17 cellular contexts compared by ENCODE assay signal in the genomic region with DNA sequence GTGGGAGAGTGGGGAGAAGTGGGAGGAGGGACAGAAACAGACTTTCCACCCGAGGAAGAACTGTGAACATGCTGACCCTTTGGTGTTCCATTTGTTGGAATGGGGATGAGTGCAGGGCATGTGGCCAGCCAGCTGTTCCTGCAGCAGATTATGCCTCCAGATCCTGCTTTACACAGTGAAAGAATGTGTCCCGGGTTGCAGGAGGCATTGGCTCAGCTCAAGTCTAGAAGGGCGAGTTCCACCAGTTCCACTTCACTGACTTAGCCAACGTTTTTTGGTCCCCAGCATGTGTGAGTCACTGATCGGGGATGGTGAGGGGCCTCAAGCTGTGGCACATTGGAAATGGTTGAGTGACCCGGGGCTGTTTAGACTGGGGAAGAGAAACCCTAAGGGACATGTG.
DNase-seq lines count a peak whose midpoint lies in the region; ATAC-seq, FAIRE-seq and TF ChIP-seq lines count a peak whose summit lies in the region.
"Had no signal": no experiment of that assay in that cellular context is flagged by ENCODE, and none has a peak within 500 bp of the region (broad histone marks: within the 10 kb centered on the region; RNA-seq: fewer than 3 reads in every experiment).

No MANE protein-coding gene starts in this region.

- H3K4me3 Mint-ChIP-seq in astrocyte (ENCODE audit: unreplicated experiment) = no peak overlapping the region
- H3K4me3 Mint-ChIP-seq in nephron progenitor cell = no peak overlapping the region
- no peak overlapping the region for H3K4me3 Mint-ChIP-seq in naive thymus-derived CD8-positive, alpha-beta T cell

- peaks cover 18% of the 10 kb centered on the region for H3K4me1 Mint-ChIP-seq in astrocyte (ENCODE audit: low read depth, unreplicated experiment)
- peaks cover 74% of the 10 kb centered on the region for H3K4me1 Mint-ChIP-seq in nephron progenitor cell
- H3K4me1 Mint-ChIP-seq in naive thymus-derived CD8-positive, alpha-beta T cell = peaks cover 0 to 4% (median 0%) of the 10 kb centered on the region in 4 donors

- no peaks in the 10 kb centered on the region for H3K79me2 ChIP-seq in astrocyte (ENCODE audit: insufficient read depth, low read length)

- no peak for TF ChIP-seq CTCF in HEK293 (tag by site-specific recombination; IDR thresholded peaks at IDR 0.05)
- TF ChIP-seq CTCF in astrocyte (IDR thresholded peaks at IDR 0.05; ENCODE audit: insufficient read depth, low read depth, low read length) = no peak
- TF ChIP-seq CTCF in nephron progenitor cell (IDR thresholded peaks at IDR 0.05) = no peak

- peaks cover 2% of the 10 kb centered on the region for H3K9me3 Mint-ChIP-seq in astrocyte (ENCODE audit: unreplicated experiment)
- H3K9me3 Mint-ChIP-seq in nephron progenitor cell = peaks cover 4% of the 10 kb centered on the region
- H3K9me3 Mint-ChIP-seq in naive thymus-derived CD8-positive, alpha-beta T cell = peaks cover 0 to 7% (median 0%) of the 10 kb centered on the region in 9 donors

- H3K27ac Mint-ChIP-seq in astrocyte (ENCODE audit: unreplicated experiment) (no peak overlapping the region), nephron progenitor cell (peak overlapping the region; percentile 56)
- no peak overlapping the region for H3K27ac Mint-ChIP-seq in naive thymus-derived CD8-positive, alpha-beta T cell

- peaks cover 17% of the 10 kb centered on the region for H3K36me3 Mint-ChIP-seq in astrocyte (ENCODE audit: low read depth, unreplicated experiment)
- H3K36me3 Mint-ChIP-seq in nephron progenitor cell (ENCODE audit: low read depth) = peaks cover 25% of the 10 kb centered on the region
- H3K36me3 Mint-ChIP-seq in naive thymus-derived CD8-positive, alpha-beta T cell = peaks cover 0 to 2% (median 0%) of the 10 kb centered on the region in 3 donors

- H3K9ac ChIP-seq in astrocyte (ENCODE audit: low read length) = no peak overlapping the region

- DNase-seq in ELF-1 (ENCODE audit: low read depth, low spot score) = peak; percentile 73
- no peak for DNase-seq in astrocyte (ENCODE audit: low read depth)
- DNase-seq in nephron progenitor cell = peak; percentile 28
- no peak for DNase-seq in naive thymus-derived CD8-positive, alpha-beta T cell
- DNase-seq in NK-92 treated with Interleukin-12 subunit alpha and Interleukin-12 subunit beta, amount 100 ng/mL, for 24 hours (lab: John Stamatoyannopoulos, UW) = no peak
- DNase-seq in HuH-7.5 (ENCODE audit: low spot score) = no peak
- DNase-seq in nucleus accumbens (lab: John Stamatoyannopoulos, UW) = no peak
- DNase-seq: activated effector memory CD4-positive, alpha-beta T cell treated with anti-CD3 and anti-CD28 coated beads, Interleukin-2, amount 50 U/mL, for 16 hours; C1 segment of cervical spinal cord; heart left ventricle; stimulated activated CD4-positive, alpha-beta T cell treated with anti-CD3 and anti-CD28 coated beads, Interleukin-4, amount 100 ng/mL, for 1 hour; stimulated activated naive CD4-positive, alpha-beta T cell treated with Interleukin-2 at 50 U/mL for 16 hours had no signal

- H3K27ac ChIP-seq in HEK293 (ENCODE audit: extremely low read depth, low read depth, low read length) (no peak overlapping the region), astrocyte (ENCODE audit: low read depth, low read length) (no peak overlapping the region)
- H3K27ac ChIP-seq: heart left ventricle, prostate gland had no signal

- H3K36me3 ChIP-seq in HEK293 (ENCODE audit: control insufficient read depth in 2 of 2, insufficient read depth in 1 of 2, low read length in 2 of 2) (no peaks in the 10 kb centered on the region), astrocyte (ENCODE audit: insufficient read depth, low read length) (no peaks in the 10 kb centered on the region)
- H3K36me3 ChIP-seq: prostate gland had no signal

- H3K27me3 Mint-ChIP-seq in astrocyte (ENCODE audit: low read depth, unreplicated experiment) (peaks cover 3% of the 10 kb centered on the region), nephron progenitor cell (ENCODE audit: low read depth, poor library complexity) (no peaks in the 10 kb centered on the region)
- peaks cover 0 to 35% (median 13%) of the 10 kb centered on the region in 5 donors for H3K27me3 Mint-ChIP-seq in naive thymus-derived CD8-positive, alpha-beta T cell

- FAIRE-seq in astrocyte (lab: Jason Lieb, UNC) = no peak
- FAIRE-seq: endometrium, G401.6 had no signal

- H3K27me3 ChIP-seq in astrocyte (ENCODE audit: insufficient read depth, low read length) = no peaks in the 10 kb centered on the region
- H3K27me3 ChIP-seq: heart left ventricle had no signal

- ATAC-seq in naive thymus-derived CD8-positive, alpha-beta T cell = no peak

- peaks cover 4% of the 10 kb centered on the region for H4K20me1 ChIP-seq in astrocyte (ENCODE audit: insufficient read depth, low read length)

- H3K4me1 ChIP-seq in HEK293 (ENCODE audit: control insufficient read depth, insufficient read depth, low read length) = no peaks in the 10 kb centered on the region
- peaks cover 16% of the 10 kb centered on the region for H3K4me1 ChIP-seq in astrocyte (ENCODE audit: insufficient read depth, low read length)
- H3K4me1 ChIP-seq: prostate gland had no signal

- no peak overlapping the region for H2AFZ ChIP-seq in astrocyte (ENCODE audit: low read depth, low read length)

- peak overlapping the region; percentile 40 for H3K4me2 ChIP-seq in astrocyte (ENCODE audit: low read length)

- POLR2A ChIA-PET in HEK293 (lab: Yijun Ruan, JAX) = no interaction called here
- POLR2A ChIA-PET in naive thymus-derived CD8-positive, alpha-beta T cell (lab: Charles Lee) = no interaction called here

- H3K4me3 ChIP-seq in HEK293 (ENCODE audit: low read depth, low read length) (no peak overlapping the region), astrocyte (ENCODE audit: insufficient read depth, low read depth, low read length) (no peak overlapping the region)
- H3K4me3 ChIP-seq: heart left ventricle, lung, prostate gland had no signal

- CTCF ChIA-PET in HEK293 (lab: Yijun Ruan, JAX) = interaction anchor here (1.0 kb wide), 1 partner anchor 283 kb away, joined by 4 read pairs; no protein-coding TSS in a partner anchor

- H3K9me3 ChIP-seq in HEK293 (ENCODE audit: control insufficient read depth, insufficient read depth, low read depth, low read length) (no peaks in the 10 kb centered on the region), astrocyte (ENCODE audit: insufficient read depth, low read depth, low read length) (no peaks in the 10 kb centered on the region)
- H3K9me3 ChIP-seq: heart left ventricle, prostate gland had no signal

TF ChIP-seq in HEK293, 187 proteins besides CTCF, POLR2A, EP300 and RAD21:
- TF ChIP-seq ZNF341 (tag by site-specific recombination; IDR thresholded peaks at IDR 0.05; ENCODE audit: low read depth) (no peak), TRIM28 (IDR thresholded peaks at IDR 0.05; ENCODE audit: borderline replicate concordance, low read length) (peak; percentile 24; the same call in 1 of the 2 replicates)
TF ChIP-seq in HEK293: peak in this region for 1.

Comparison
In these comparisons a context has a peak if more than half of its experiments do, and no peak if none do; other contexts are left out.
1. DNase-seq: peak in ELF-1 (single experiment) and nephron progenitor cell (single experiment); none in astrocyte (single experiment), naive thymus-derived CD8-positive, alpha-beta T cell (0 of 10), NK-92 treated with Interleukin-12 subunit alpha and Interleukin-12 subunit beta, amount 100 ng/mL, for 24 hours (single experiment), HuH-7.5 (single experiment) and nucleus accumbens (0 of 56).